12 cellular contexts compared by ENCODE assay signal in genomic region chr7:50822110-50822509, GRCh38.
"Had no signal": no experiment of that assay in that cellular context is flagged by ENCODE, and none has a peak within 500 bp of the region (broad histone marks: within the 10 kb centered on the region; RNA-seq: fewer than 3 reads in every experiment).

No MANE protein-coding gene starts in this region.

- H3K27me3 ChIP-seq: breast epithelium, heart right ventricle, thyroid gland had no signal

- H3K9me3 ChIP-seq: breast epithelium, heart right ventricle, thyroid gland had no signal

- H3K36me3 ChIP-seq: breast epithelium, heart right ventricle, thyroid gland had no signal

- FAIRE-seq: frontal cortex had no signal

- H3K4me3 ChIP-seq: breast epithelium, heart right ventricle, thyroid gland had no signal

- DNase-seq: activated effector memory CD4-positive, alpha-beta T cell treated with Interleukin-2 at 50 U/mL for 16 hours; activated T-cell treated with anti-CD3 and anti-CD28 coated beads, Interleukin-2, amount 50 U/mL, for 24 hours; amygdala; heart right ventricle; islet precursor cell; stimulated activated CD4-positive, alpha-beta T cell treated with anti-CD3 and anti-CD28 coated beads, Interleukin-15, amount 100 ng/mL, for 24 hours; thyroid gland had no signal

- H3K27ac ChIP-seq: breast epithelium, thyroid gland had no signal

- H3K4me1 ChIP-seq: breast epithelium, thyroid gland had no signal

- ATAC-seq: activated CD4-positive, CD25-positive, alpha-beta regulatory T cell treated with anti-CD3 and anti-CD28 coated beads, Interleukin-2, amount 50 U/mL, for 24 hours; activated naive CD4-positive, alpha-beta T cell treated with anti-CD3 and anti-CD28 coated beads, Interleukin-2, amount 50 U/mL, for 72 hours; left lobe of liver had no signal
